8 cellular contexts compared by ENCODE assay signal in genomic region chr10:69328346-69328687, GRCh38. TPM values are rescaled to one million over a fixed set of nuclear protein-coding genes. Genes with fewer than 3 reads are reported as not detected.
DNase-seq lines count a peak whose midpoint lies in the region; ATAC-seq, FAIRE-seq and TF ChIP-seq lines count a peak whose summit lies in the region.

No MANE protein-coding gene starts in this region.

- H3K36me3 ChIP-seq in SU-DHL-6 (ENCODE audit: low read length), result no peaks in the 10 kb centered on the region
- H3K36me3 ChIP-seq in cardiac muscle cell, result no peaks in the 10 kb centered on the region
- no peaks in the 10 kb centered on the region for H3K36me3 ChIP-seq in neural progenitor cell

- ATAC-seq in activated CD4-positive, CD25-positive, alpha-beta regulatory T cell treated with anti-CD3 and anti-CD28 coated beads, Interleukin-2, amount 50 U/mL, for 24 hours, result peak; percentile 31 to 36

- H3K4me3 Mint-ChIP-seq in neural progenitor cell, result no peak overlapping the region

- H3K27ac Mint-ChIP-seq in neural progenitor cell, result no peak overlapping the region

- H3K9me3 ChIP-seq in SU-DHL-6 (ENCODE audit: insufficient read depth, low read length) (no peaks in the 10 kb centered on the region), cardiac muscle cell (ENCODE audit: low read depth) (no peaks in the 10 kb centered on the region), neural progenitor cell (ENCODE audit: low read depth) (no peaks in the 10 kb centered on the region)

- H3F3A ChIP-seq in SU-DHL-6 (ENCODE audit: insufficient read depth) (no peaks in the 10 kb centered on the region), neural progenitor cell (ENCODE audit: low read depth) (peaks cover 19% of the 10 kb centered on the region)

- H3K27ac ChIP-seq in SU-DHL-6 (ENCODE audit: low read depth, low read length) (no peak overlapping the region), cardiac muscle cell (peak overlapping the region; percentile 93), substantia nigra (ENCODE audit: low read depth, low read length, poor library complexity, severe bottlenecking) (peak overlapping the region; percentile 43), neural progenitor cell (no peak overlapping the region)

- H3K4me1 Mint-ChIP-seq in neural progenitor cell, result peaks cover 50% of the 10 kb centered on the region

- H3K27me3 Mint-ChIP-seq in neural progenitor cell (ENCODE audit: insufficient read depth, low read depth), result no peaks in the 10 kb centered on the region

- H4K20me1 ChIP-seq in SU-DHL-6 (ENCODE audit: low read depth, low read length), result no peaks in the 10 kb centered on the region
- H4K20me1 ChIP-seq in neural progenitor cell (ENCODE audit: low read depth), result peaks cover 13% of the 10 kb centered on the region

- no peaks in the 10 kb centered on the region for H3K9me2 ChIP-seq in SU-DHL-6 (replicated peaks; ENCODE audit: insufficient read depth, low read length)

- no peak for FAIRE-seq in GM19239 (lab: Jason Lieb, UNC)

- peak overlapping the region; percentile 36; the same call in 1 of the 2 replicates for H3K9ac ChIP-seq in SU-DHL-6 (ENCODE audit: low read length)
- no peak overlapping the region for H3K9ac ChIP-seq in neural progenitor cell

- no peaks in the 10 kb centered on the region for H3K9me3 Mint-ChIP-seq in neural progenitor cell

- no peaks in the 10 kb centered on the region for H3K36me3 Mint-ChIP-seq in neural progenitor cell

- no peak for DNase-seq in activated CD4-positive, CD25-positive, alpha-beta regulatory T cell (lab: John Stamatoyannopoulos, UW)
- DNase-seq in cardiac muscle cell (ENCODE audit: low read depth in 1 of 2, low spot score in 1 of 2) (no peak), substantia nigra (lab: John Stamatoyannopoulos, UW) (no peak), neural progenitor cell (ENCODE audit: low spot score) (no peak), NCI-H2196 (lab: John Stamatoyannopoulos, UW; ENCODE audit: unreplicated experiment) (no peak), GM19239 (ENCODE audit: insufficient read length, low spot score) (no peak)

- peaks cover 28% of the 10 kb centered on the region for H3K79me2 ChIP-seq in SU-DHL-6 (ENCODE audit: insufficient read depth, low read length)
- H3K79me2 ChIP-seq in neural progenitor cell (ENCODE audit: low read depth), result peaks cover 61% of the 10 kb centered on the region

- H2AFZ ChIP-seq in SU-DHL-6 (ENCODE audit: low read depth, low read length, severe bottlenecking) (peak overlapping the region; percentile 50), neural progenitor cell (replicated peaks) (no peak overlapping the region)

- no peaks in the 10 kb centered on the region for H3K27me3 ChIP-seq in SU-DHL-6 (ENCODE audit: low read length)
- H3K27me3 ChIP-seq in cardiac muscle cell, result no peaks in the 10 kb centered on the region
- H3K27me3 ChIP-seq in neural progenitor cell, result no peaks in the 10 kb centered on the region

- H3K4me1 ChIP-seq in cardiac muscle cell (ENCODE audit: low read depth) (peaks cover 71% of the 10 kb centered on the region), neural progenitor cell (peaks cover 37% of the 10 kb centered on the region)

- H3K4me3 ChIP-seq in SU-DHL-6 (ENCODE audit: insufficient read depth, low read length, poor library complexity, severe bottlenecking) (no peak overlapping the region), cardiac muscle cell (no peak overlapping the region), neural progenitor cell (no peak overlapping the region)

- TF ChIP-seq CTCF in SU-DHL-6 (IDR thresholded peaks at IDR 0.05; ENCODE audit: insufficient read depth, low read length, poor library complexity, severe bottlenecking) (no peak), cardiac muscle cell (IDR thresholded peaks at IDR 0.05; ENCODE audit: low read depth, low read length) (no peak), neural progenitor cell (IDR thresholded peaks at IDR 0.05) (no peak)

- H3K4me2 ChIP-seq in SU-DHL-6 (ENCODE audit: low read depth, low read length, poor library complexity, severe bottlenecking) (peak overlapping the region; percentile 46), neural progenitor cell (no peak overlapping the region)

RNA-seq across cellular contexts. Expression of gene HK1, which starts 50.0 kb away (rescaled TPM):
- 283 and 324 TPM in 2 replicates for total RNA-seq in cardiac muscle cell
- polyA plus RNA-seq in cardiac muscle cell, result 347 and 375 TPM in 2 replicates
- 30.1 and 45.8 TPM in 2 replicates for total RNA-seq in neural progenitor cell (ENCODE audit: low replicate concordance)

Comparison
In these comparisons a context has a peak if more than half of its experiments do, and no peak if none do; other contexts are left out.
1. H3K27ac ChIP-seq: peak in cardiac muscle cell (single experiment) and substantia nigra (single experiment); none in SU-DHL-6 (single experiment) and neural progenitor cell (single experiment).